ENCODE assay signal across 25 cellular contexts in the genomic region with DNA sequence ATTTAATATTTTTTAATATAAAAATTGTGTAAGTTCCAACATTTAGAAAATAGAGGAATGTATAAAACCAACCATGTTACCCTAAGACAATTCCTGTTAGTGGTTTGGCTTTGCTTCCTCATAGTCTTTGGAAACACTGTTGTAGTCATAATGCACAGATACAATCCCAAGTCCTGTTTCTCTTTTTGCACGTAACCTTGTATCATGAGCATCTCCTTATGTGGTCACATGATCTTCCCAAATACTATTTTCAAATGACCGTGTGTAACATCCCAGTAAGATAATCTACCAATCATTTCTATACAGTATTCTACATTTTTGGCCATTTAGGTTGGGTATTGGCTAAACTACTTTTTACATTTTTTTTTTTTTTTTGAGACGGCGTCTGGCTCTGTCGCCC. TPM values are rescaled to one million over a fixed set of nuclear protein-coding genes. Genes with fewer than 3 reads are reported as not detected.
"Had no signal": no experiment of that assay in that cellular context is flagged by ENCODE, and none has a peak within 500 bp of the region (broad histone marks: within the 10 kb centered on the region; RNA-seq: fewer than 3 reads in every experiment).

No MANE protein-coding gene starts in this region.

- H3K27me3 ChIP-seq: body of pancreas, colonic mucosa, tibial artery had no signal

- H3K9me3 ChIP-seq: body of pancreas, colonic mucosa, tibial artery had no signal

- DNase-seq: activated CD4-positive, alpha-beta memory T cell treated with anti-CD3 and anti-CD28 coated beads, Interleukin-2, amount 10 ng/mL, durations not matched to agents 7 days and 5 days; activated CD4-positive, alpha-beta T cell treated with anti-CD3 and anti-CD28 coated beads for 48 hours; activated CD4-positive, CD25-positive, alpha-beta regulatory T cell; activated naive CD4-positive, alpha-beta T cell treated with anti-CD3 and anti-CD28 coated beads for 36 hours; activated T-cell treated with anti-CD3 and anti-CD28 coated beads, Interleukin-2, amount 50 U/mL, for 1 hour; body of pancreas; caudate nucleus; endodermal cell; foreskin melanocyte; glutamatergic neuron; hypothalamus; kidney glomerular epithelial cell; left ventricle myocardium superior; retina; stimulated activated CD4-positive, alpha-beta T cell treated with anti-CD3 and anti-CD28 coated beads, Interleukin-12 subunit alpha, Interleukin-12 subunit beta, amount 100 ng/mL, for 4 hours; stimulated activated CD4-positive, alpha-beta T cell treated with anti-CD3 and anti-CD28 coated beads, Interleukin-1b, Interleukin-23, amount 100 ng/mL, for 48 hours; stimulated activated CD8-positive, alpha-beta memory T cell treated with anti-CD3 and anti-CD28 coated beads, Interleukin-4, amount 100 ng/mL, for 48 hours; stimulated activated naive CD8-positive, alpha-beta T cell treated with anti-CD3 and anti-CD28 coated beads, Interleukin-15, Interleukin-2, amounts not matched to agents 100 U/mL and 50 U/mL, for 24 hours; substantia nigra; tibial artery had no signal

- H3K4me1 Mint-ChIP-seq: endodermal cell had no signal

- H3K27ac Mint-ChIP-seq: endodermal cell had no signal

- H3K27me3 Mint-ChIP-seq: activated CD4-positive, alpha-beta memory T cell treated with anti-CD3 and anti-CD28 coated beads, Interleukin-2, amount 10 ng/mL, durations not matched to agents 7 days and 5 days; memory B cell had no signal

- ATAC-seq: body of pancreas, left ventricle myocardium superior had no signal

- H3K36me3 Mint-ChIP-seq: memory B cell had no signal

- H3K27ac ChIP-seq: body of pancreas, colonic mucosa, tibial artery had no signal

- H3K9me3 Mint-ChIP-seq: activated CD4-positive, alpha-beta memory T cell treated with anti-CD3 and anti-CD28 coated beads, Interleukin-2, amount 10 ng/mL, durations not matched to agents 7 days and 5 days; activated naive CD4-positive, alpha-beta T cell treated with anti-CD3 and anti-CD28 coated beads for 36 hours; endodermal cell; neural crest cell had no signal

- H3K36me3 ChIP-seq: colonic mucosa, tibial artery had no signal

- H3K4me1 ChIP-seq: colonic mucosa, tibial artery had no signal

- H3K4me3 Mint-ChIP-seq: activated CD4-positive, alpha-beta memory T cell treated with anti-CD3 and anti-CD28 coated beads, Interleukin-2, amount 10 ng/mL, durations not matched to agents 7 days and 5 days; endodermal cell; neural crest cell had no signal

- H3K4me3 ChIP-seq: body of pancreas, colonic mucosa, tibial artery had no signal

RNA-seq across cellular contexts. Expression of a gene that starts 13.9 kb away (rescaled TPM):
- total RNA-seq: epithelial cell of proximal tubule, fibroblast of lung had no signal
- polyA plus RNA-seq: fibroblast of lung had no signal
